11 cellular contexts compared by ENCODE assay signal in genomic region chr1:153928245-153928644, GRCh38. TPM values are rescaled to one million over a fixed set of nuclear protein-coding genes. Genes with fewer than 3 reads are reported as not detected.
DNase-seq lines count a peak whose midpoint lies in the region; ATAC-seq and TF ChIP-seq lines count a peak whose summit lies in the region.
"Had no signal": no experiment of that assay in that cellular context is flagged by ENCODE, and none has a peak within 500 bp of the region (broad histone marks: within the 10 kb centered on the region; RNA-seq: fewer than 3 reads in every experiment).

No MANE protein-coding gene starts in this region.

- H3K9me2 ChIP-seq in Karpas-422 (replicated peaks; ENCODE audit: insufficient read depth, low read length), result no peaks in the 10 kb centered on the region

- no peak overlapping the region for H3K4me2 ChIP-seq in Karpas-422 (ENCODE audit: low read depth, low read length, poor library complexity, severe bottlenecking)
- H3K4me2 ChIP-seq: A549, PC-9 had no signal

- H3K9me3 ChIP-seq in Karpas-422 (ENCODE audit: low read length) (no peaks in the 10 kb centered on the region), spleen (no peaks in the 10 kb centered on the region)
- H3K9me3 ChIP-seq: A549 had no signal

- H3K9me3 Mint-ChIP-seq in activated CD4-positive, alpha-beta T cell treated with anti-CD3 and anti-CD28 coated beads, Interleukin-2, amount 10 ng/mL, durations not matched to agents 24 days and 14 days, result no peaks in the 10 kb centered on the region
- H3K9me3 Mint-ChIP-seq in effector memory CD8-positive, alpha-beta T cell, result no peaks in the 10 kb centered on the region

- no peak for TF ChIP-seq CTCF in spleen (IDR thresholded peaks at IDR 0.05 in 8 of 11, conservative IDR thresholded peaks at IDR 0.05 in 3 of 11)

- no peak for ATAC-seq in effector memory CD8-positive, alpha-beta T cell (replicated peaks)
- ATAC-seq: A549 had no signal

- no peak overlapping the region for H2AFZ ChIP-seq in Karpas-422 (ENCODE audit: low read length)
- H2AFZ ChIP-seq: PC-9 had no signal

- H3K79me2 ChIP-seq in Karpas-422 (ENCODE audit: low read length), result peaks cover 2% of the 10 kb centered on the region; the same call in 1 of the 2 replicates

- H3K4me1 ChIP-seq in Karpas-422 (ENCODE audit: low read length) (peaks cover 27% of the 10 kb centered on the region), spleen (peaks cover 8 to 35% (median 21%) of the 10 kb centered on the region in 6 donors)

- no peaks in the 10 kb centered on the region for H3K27me3 Mint-ChIP-seq in activated CD4-positive, alpha-beta T cell treated with anti-CD3 and anti-CD28 coated beads, Interleukin-2, amount 10 ng/mL, durations not matched to agents 24 days and 14 days
- no peaks in the 10 kb centered on the region for H3K27me3 Mint-ChIP-seq in effector memory CD8-positive, alpha-beta T cell

- no peak overlapping the region for H3K4me3 Mint-ChIP-seq in activated CD4-positive, alpha-beta T cell treated with anti-CD3 and anti-CD28 coated beads, Interleukin-2, amount 10 ng/mL, durations not matched to agents 24 days and 14 days
- H3K4me3 Mint-ChIP-seq in effector memory CD8-positive, alpha-beta T cell, result no peak overlapping the region

- no peaks in the 10 kb centered on the region for H4K20me1 ChIP-seq in Karpas-422 (ENCODE audit: insufficient read depth, low read depth, low read length)

- H3K36me3 Mint-ChIP-seq in activated CD4-positive, alpha-beta T cell treated with anti-CD3 and anti-CD28 coated beads, Interleukin-2, amount 10 ng/mL, durations not matched to agents 24 days and 14 days (ENCODE audit: low read depth), result peaks cover 32% of the 10 kb centered on the region
- H3K36me3 Mint-ChIP-seq in effector memory CD8-positive, alpha-beta T cell (ENCODE audit: insufficient read depth), result peaks cover 39% of the 10 kb centered on the region

- in situ Hi-C loops in ACHN (cut with HindIII; ENCODE audit: low pct_ligation_motif_present, low pct_unique_long_range_greater_than_20kb, low sequenced_read_pairs), result no loop called here

- H3K9ac ChIP-seq in Karpas-422 (ENCODE audit: low read length), result no peak overlapping the region

- H3K27ac ChIP-seq in Karpas-422 (ENCODE audit: low read length) (peak overlapping the region; percentile 62), spleen (peak overlapping the region in 6 of 8 donors; percentile 29 to 72 (median 48))
- H3K27ac ChIP-seq: A549, PC-9 had no signal

- 45 to 92% (median 84%) methylated on average over 1 of the region's 1 CpG for WGBS in spleen, 5 donors

- peaks cover 4% of the 10 kb centered on the region for H3K36me3 ChIP-seq in Karpas-422 (ENCODE audit: insufficient read depth, low read length)
- H3K36me3 ChIP-seq in spleen, result peaks cover 0 to 45% (median 39%) of the 10 kb centered on the region in 6 donors

- H3K4me3 ChIP-seq in Karpas-422 (ENCODE audit: low read length) (no peak overlapping the region), spleen (no peak overlapping the region)
- H3K4me3 ChIP-seq: A549, PC-9 had no signal

- DNase-seq in activated CD4-positive, alpha-beta T cell treated with anti-CD3 and anti-CD28 coated beads, Interleukin-2, amount 10 ng/mL, durations not matched to agents 24 days and 14 days, result no peak
- DNase-seq in activated CD4-positive, alpha-beta T cell treated with anti-CD3 and anti-CD28 coated beads, Interleukin-2, amount 50 U/mL, for 1 hour, result no peak
- no peak for DNase-seq in Karpas-422
- no peak for DNase-seq in effector memory CD8-positive, alpha-beta T cell
- no peak for DNase-seq in spleen
- no peak for DNase-seq in NCI-H1105 (lab: John Stamatoyannopoulos, UW)
- no peak for DNase-seq in ACHN
- DNase-seq in COR-L47 (lab: John Stamatoyannopoulos, UW), result no peak
- DNase-seq: NCI-H2227 treated with DMSO at 0.1 percent for 48 hours, PC-9 had no signal

- TF ChIP-seq POLR2A in spleen (IDR thresholded peaks at IDR 0.05), result no peak

- peak overlapping the region; percentile 48 for H3K27ac Mint-ChIP-seq in activated CD4-positive, alpha-beta T cell treated with anti-CD3 and anti-CD28 coated beads, Interleukin-2, amount 10 ng/mL, durations not matched to agents 24 days and 14 days
- peak overlapping the region; percentile 76 to 79 for H3K27ac Mint-ChIP-seq in effector memory CD8-positive, alpha-beta T cell

- peaks cover 11% of the 10 kb centered on the region for H3K4me1 Mint-ChIP-seq in activated CD4-positive, alpha-beta T cell treated with anti-CD3 and anti-CD28 coated beads, Interleukin-2, amount 10 ng/mL, durations not matched to agents 24 days and 14 days
- H3K4me1 Mint-ChIP-seq in effector memory CD8-positive, alpha-beta T cell (ENCODE audit: low read depth in 2 of 2), result peaks cover 16 to 21% of the 10 kb centered on the region in 2 donors

- no peaks in the 10 kb centered on the region for H3K27me3 ChIP-seq in Karpas-422 (ENCODE audit: low read length)
- H3K27me3 ChIP-seq in spleen (replicated peaks in 1 of 7), result no peaks in the 10 kb centered on the region

- intact Hi-C loops in activated CD4-positive, alpha-beta T cell treated with anti-CD3 and anti-CD28 coated beads, Interleukin-2, amount 10 ng/mL, durations not matched to agents 24 days and 14 days (cut with micrococcal nuclease), result no loop called here
- intact Hi-C loops in spleen (cut with DNase I; ENCODE audit: low total_unique reads), result no loop called here

RNA-seq across cellular contexts. Expression of gene GATAD2B, which starts 5.5 kb away (rescaled TPM):
- total RNA-seq in activated CD4-positive, alpha-beta T cell treated with anti-CD3 and anti-CD28 coated beads, Interleukin-2, amount 10 ng/mL, durations not matched to agents 24 days and 14 days, result 68.8 and 69.0 TPM in 2 replicates
- 12.0 and 21.8 TPM in 2 replicates for total RNA-seq in Karpas-422 (2014; rRNA removed; shearing (Covaris generic); ENCODE audit: low replicate concordance)
- 10 to 100 TPM; 44.2 to 68.1 (median 60.4) TPM for total RNA-seq in spleen
- 1 to 10 TPM; 3.7 to 7.1 (median 3.9) TPM for polyA plus RNA-seq in spleen

RNA-seq across cellular contexts. Expression of gene DENND4B, which starts 18.3 kb away (rescaled TPM):
- 128 and 130 TPM in 2 replicates for total RNA-seq in activated CD4-positive, alpha-beta T cell treated with anti-CD3 and anti-CD28 coated beads, Interleukin-2, amount 10 ng/mL, durations not matched to agents 24 days and 14 days
- total RNA-seq in Karpas-422 (2014; rRNA removed; shearing (Covaris generic); ENCODE audit: low replicate concordance), result 39.6 and 65.2 TPM in 2 replicates
- total RNA-seq in spleen, result 100 to 1,000 TPM; 135 to 211 (median 168) TPM
- 100 to 1,000 TPM in 2 of 3 donors, 10 to 100 TPM in 1; 47.7 to 106 (median 104) TPM for polyA plus RNA-seq in spleen

RNA-seq across cellular contexts. Expression of gene CRTC2, which starts 30.2 kb away (rescaled TPM):
- 72.4 and 76.8 TPM in 2 replicates for total RNA-seq in activated CD4-positive, alpha-beta T cell treated with anti-CD3 and anti-CD28 coated beads, Interleukin-2, amount 10 ng/mL, durations not matched to agents 24 days and 14 days
- 27.9 and 28.3 TPM in 2 replicates for total RNA-seq in Karpas-422 (2014; rRNA removed; shearing (Covaris generic); ENCODE audit: low replicate concordance)
- 10 to 100 TPM; 34.8 to 80.1 (median 66.8) TPM for total RNA-seq in spleen
- polyA plus RNA-seq in spleen, result 10 to 100 TPM; 37.7 to 79.7 (median 72.3) TPM

RNA-seq across cellular contexts. Expression of gene SLC39A1, which starts 35.1 kb away (rescaled TPM):
- 71.6 and 78.2 TPM in 2 replicates for total RNA-seq in activated CD4-positive, alpha-beta T cell treated with anti-CD3 and anti-CD28 coated beads, Interleukin-2, amount 10 ng/mL, durations not matched to agents 24 days and 14 days
- total RNA-seq in Karpas-422 (2014; rRNA removed; shearing (Covaris generic); ENCODE audit: low replicate concordance), result 27.1 and 59.5 TPM in 2 replicates
- total RNA-seq in spleen, result 10 to 100 TPM; 66.7 to 88.4 (median 81.1) TPM
- 10 to 100 TPM; 23.6 to 41.3 (median 40.6) TPM for polyA plus RNA-seq in spleen

RNA-seq across cellular contexts. Expression of gene CREB3L4, which starts 39.5 kb away (rescaled TPM):
- 8.3 and 9.7 TPM in 2 replicates for total RNA-seq in activated CD4-positive, alpha-beta T cell treated with anti-CD3 and anti-CD28 coated beads, Interleukin-2, amount 10 ng/mL, durations not matched to agents 24 days and 14 days
- total RNA-seq in Karpas-422 (2014; rRNA removed; shearing (Covaris generic); ENCODE audit: low replicate concordance), result 22.2 and 44.0 TPM in 2 replicates
- 10 to 100 TPM in 2 of 7 donors, 1 to 10 TPM in 5; 6.1 to 18.0 (median 9.1) TPM for total RNA-seq in spleen
- 10 to 100 TPM in 2 of 3 donors, 1 to 10 TPM in 1; 8.9 to 13.3 (median 11.7) TPM for polyA plus RNA-seq in spleen
